Comparison of ENCODE assay signal across 8 cellular contexts in genomic region chr4:89254847-89255246, GRCh38. TPM values are rescaled to one million over a fixed set of nuclear protein-coding genes. Genes with fewer than 3 reads are reported as not detected.
DNase-seq lines count a peak whose midpoint lies in the region; ATAC-seq and TF ChIP-seq lines count a peak whose summit lies in the region.

No MANE protein-coding gene starts in this region.

- H3K27ac Mint-ChIP-seq in endothelial cell (ENCODE audit: unreplicated experiment), result no peak overlapping the region
- no peak overlapping the region for H3K27ac Mint-ChIP-seq in progenitor cell of endocrine pancreas

- peaks cover 1% of the 10 kb centered on the region for H3K27me3 Mint-ChIP-seq in endothelial cell (ENCODE audit: unreplicated experiment)
- no peaks in the 10 kb centered on the region for H3K27me3 Mint-ChIP-seq in progenitor cell of endocrine pancreas

- H3K4me3 Mint-ChIP-seq in endothelial cell (ENCODE audit: unreplicated experiment) (no peak overlapping the region), progenitor cell of endocrine pancreas (ENCODE audit: low read depth) (no peak overlapping the region)

- H3K36me3 Mint-ChIP-seq in endothelial cell (ENCODE audit: low read depth, unreplicated experiment), result no peaks in the 10 kb centered on the region
- H3K36me3 Mint-ChIP-seq in progenitor cell of endocrine pancreas (ENCODE audit: insufficient read depth), result peaks cover 3% of the 10 kb centered on the region

- H3K4me1 Mint-ChIP-seq in endothelial cell (ENCODE audit: unreplicated experiment) (peaks cover 9% of the 10 kb centered on the region), progenitor cell of endocrine pancreas (ENCODE audit: low read depth) (peaks cover 21% of the 10 kb centered on the region)

- H3K9me3 Mint-ChIP-seq in endothelial cell (ENCODE audit: unreplicated experiment) (no peaks in the 10 kb centered on the region), progenitor cell of endocrine pancreas (ENCODE audit: low read depth) (peaks cover 3% of the 10 kb centered on the region)

- peak; percentile 55 for DNase-seq in AG08395 (ENCODE audit: low spot score)
- DNase-seq in GM13977 (ENCODE audit: low spot score), result peak; percentile 41
- peak; percentile 19 for DNase-seq in KBM-7
- peak; percentile 37 for DNase-seq in activated CD4-positive, alpha-beta T cell treated with anti-CD3 and anti-CD28 coated beads, Interleukin-2, amount 50 U/mL, for 1 hour
- DNase-seq in endothelial cell (ENCODE audit: low spot score), result peak; percentile 37
- no peak for DNase-seq in progenitor cell of endocrine pancreas (ENCODE audit: low spot score, unreplicated experiment)
- no peak for DNase-seq in NCI-H2107 (lab: John Stamatoyannopoulos, UW)

- TF ChIP-seq CTCF in GM13977 (IDR thresholded peaks at IDR 0.05; ENCODE audit: extremely low read depth, insufficient read depth, missing control alignments) (peak; percentile 84), endothelial cell (IDR thresholded peaks at IDR 0.05; ENCODE audit: unreplicated experiment) (peak; percentile 92), progenitor cell of endocrine pancreas (IDR thresholded peaks at IDR 0.05; ENCODE audit: unreplicated experiment) (peak; percentile 74)

- no peak for ATAC-seq in HG03135 (IDR thresholded peaks at IDR 0.05; ENCODE audit: unreplicated experiment)

- in situ Hi-C loops in GM13977 (cut with MboI; ENCODE audit: low pct_unique_long_range_greater_than_20kb, low sequenced_read_pairs, unreplicated experiment), result loop anchor here (25.0 kb wide), 1 partner anchor 182 kb away; no protein-coding TSS in a partner anchor
- in situ Hi-C loops in KBM-7 (cut with MboI; ENCODE audit: low pct_unique_long_range_greater_than_20kb, low sequenced_read_pairs), result loop anchor here (25.0 kb wide), 1 partner anchor 182 kb away; no protein-coding TSS in a partner anchor

RNA-seq across cellular contexts. Expression of gene GPRIN3, which starts 52.8 kb away (rescaled TPM):
- 8.9 TPM for total RNA-seq in endothelial cell (ENCODE audit: unreplicated experiment)
- total RNA-seq in progenitor cell of endocrine pancreas, result 14.8 and 16.0 TPM in 2 replicates

Comparison
In these comparisons a context has a peak if more than half of its experiments do, and no peak if none do; other contexts are left out.
1. DNase-seq: peak in AG08395 (single experiment), GM13977 (single experiment), KBM-7 (single experiment), activated CD4-positive, alpha-beta T cell treated with anti-CD3 and anti-CD28 coated beads, Interleukin-2, amount 50 U/mL, for 1 hour (single experiment) and endothelial cell (single experiment); none in progenitor cell of endocrine pancreas (single experiment) and NCI-H2107 (single experiment).
2. Peak in every context shown above with its lines, with median percentiles within 50 percentile points of each other: CTCF ChIP-seq.